In the genomic region with DNA sequence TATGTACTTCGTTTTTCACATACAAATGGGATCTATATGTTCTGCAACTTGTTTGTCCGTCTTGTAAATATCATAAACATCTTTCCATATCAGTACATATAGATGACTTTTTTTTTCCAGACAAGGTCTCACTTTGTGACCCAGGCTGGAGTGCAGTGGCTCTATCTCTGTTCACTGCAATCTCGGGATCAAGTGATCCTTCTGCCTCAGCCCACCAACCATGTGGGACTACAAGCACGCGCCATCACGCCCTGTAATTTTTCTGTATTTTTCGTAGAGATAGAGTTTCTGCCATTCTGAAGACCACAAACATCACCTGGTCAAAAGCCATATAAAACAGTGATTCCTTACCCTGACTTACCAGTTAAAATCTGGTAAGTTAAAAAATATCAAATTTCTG, we compare ENCODE assay signal across 11 cellular contexts. TPM values are rescaled to one million over a fixed set of nuclear protein-coding genes. Genes with fewer than 3 reads are reported as not detected.
DNase-seq lines count a peak whose midpoint lies in the region; ATAC-seq, FAIRE-seq and TF ChIP-seq lines count a peak whose summit lies in the region.
"Had no signal": no experiment of that assay in that cellular context is flagged by ENCODE, and none has a peak within 500 bp of the region (broad histone marks: within the 10 kb centered on the region; RNA-seq: fewer than 3 reads in every experiment).

No MANE protein-coding gene starts in this region.

- H3K4me3 ChIP-seq in HepG2 (replicated peaks in 1 of 3; ENCODE audit: insufficient read depth in 1 of 3, low read depth in 2 of 3, low read length in 3 of 3) (peak overlapping the region; percentile 61 to 85 (median 79)), right lobe of liver (no peak overlapping the region), NT2/D1 (ENCODE audit: insufficient read length, low read depth) (peak overlapping the region; percentile 70), brain microvascular endothelial cell (ENCODE audit: low read depth, low read length) (peak overlapping the region; percentile 72)
- H3K4me3 ChIP-seq: prostate gland had no signal

- DNase-seq in HepG2 (ENCODE audit: low spot score): no peak
- no peak for DNase-seq in right lobe of liver
- no peak for DNase-seq in NT2/D1 (ENCODE audit: low read depth, low spot score)
- no peak for DNase-seq in brain microvascular endothelial cell
- DNase-seq in iPS-NIHi11 (ENCODE audit: low spot score): no peak
- DNase-seq in stimulated activated naive CD4-positive, alpha-beta T cell treated with Interleukin-2 at 50 U/mL for 16 hours (lab: John Stamatoyannopoulos, UW): no peak
- no peak for DNase-seq in omental fat pad (ENCODE audit: low spot score)
- DNase-seq: NCI-H446 had no signal

- peaks cover 19% of the 10 kb centered on the region for H3K4me1 ChIP-seq in HepG2 (ENCODE audit: insufficient read depth, low read length)
- H3K4me1 ChIP-seq in right lobe of liver: peaks cover 0 to 7% (median 2%) of the 10 kb centered on the region in 4 donors
- no peaks in the 10 kb centered on the region for H3K4me1 ChIP-seq in NT2/D1 (ENCODE audit: insufficient read depth, insufficient read length)
- H3K4me1 ChIP-seq: prostate gland had no signal

- CTCF ChIA-PET in HepG2 (lab: Yijun Ruan, JAX; ENCODE audit: low intra/inter-chr PET ratio, low total read pairs): no interaction called here

- TF ChIP-seq RAD21 in HepG2 (CRISPR knock-in tag; IDR thresholded peaks at IDR 0.05): no peak

- ATAC-seq in HepG2 (no peak), right lobe of liver (no peak), GM18909 (IDR thresholded peaks at IDR 0.05; ENCODE audit: poor library complexity, unreplicated experiment) (no peak), omental fat pad (ENCODE audit: low FRiP score) (no peak)

- POLR2A ChIA-PET in HepG2 (lab: Yijun Ruan, JAX): no interaction called here

- BruUV-seq in HepG2 (replicated peaks; lab: Mats Ljungman, UMichigan): no TSS peak

- H3K27ac ChIP-seq in HepG2 (ENCODE audit: extremely low read length, insufficient read depth, low read length): peak overlapping the region; percentile 97
- no peak overlapping the region for H3K27ac ChIP-seq in right lobe of liver
- no peak overlapping the region for H3K27ac ChIP-seq in brain microvascular endothelial cell
- H3K27ac ChIP-seq: prostate gland had no signal

- TF ChIP-seq POLR2A in HepG2 (IDR thresholded peaks at IDR 0.05; ENCODE audit: insufficient read depth in 1 of 2, low read depth in 2 of 2, low read length in 2 of 2) (no peak), right lobe of liver (IDR thresholded peaks at IDR 0.05) (no peak)

- H2AFZ ChIP-seq in HepG2 (ENCODE audit: low read length): no peak overlapping the region

- no peak for FAIRE-seq in HepG2 (lab: Jason Lieb, UNC)
- FAIRE-seq: D721Med had no signal

- TF ChIP-seq EP300 in HepG2 (IDR thresholded peaks at IDR 0.05; ENCODE audit: low read depth in 2 of 2, low read length in 2 of 2) (no peak), HepG2 (CRISPR knock-in tag; IDR thresholded peaks at IDR 0.05; ENCODE audit: borderline replicate concordance) (no peak)

- peaks cover 23% of the 10 kb centered on the region for H4K20me1 ChIP-seq in HepG2 (ENCODE audit: insufficient read depth, low read length)

- in situ Hi-C loops in HepG2 (cut with HindIII; ENCODE audit: extremely low pct_ligation_motif_present, low pct_unique_long_range_greater_than_20kb): no loop called here
- in situ Hi-C loops in brain microvascular endothelial cell (cut with HindIII; ENCODE audit: low pct_ligation_motif_present, low sequenced_read_pairs): no loop called here

- peaks cover 44% of the 10 kb centered on the region for H3K79me2 ChIP-seq in HepG2 (ENCODE audit: insufficient read depth, low read length)

- H3K36me3 ChIP-seq in HepG2 (replicated peaks in 1 of 2; ENCODE audit: control insufficient read depth in 1 of 2, insufficient read depth in 2 of 2, low read length in 2 of 2): peaks cover 0 to 2% of the 10 kb centered on the region in 2 experiments; a peak in 1 of 5 replicates
- no peaks in the 10 kb centered on the region for H3K36me3 ChIP-seq in right lobe of liver
- peaks cover 30% of the 10 kb centered on the region for H3K36me3 ChIP-seq in NT2/D1 (ENCODE audit: insufficient read depth, insufficient read length, low read length)
- peaks cover 20% of the 10 kb centered on the region for H3K36me3 ChIP-seq in brain microvascular endothelial cell (replicated peaks)
- H3K36me3 ChIP-seq: prostate gland had no signal

- H3K9me3 ChIP-seq in HepG2 (ENCODE audit: low read length) (no peaks in the 10 kb centered on the region), right lobe of liver (no peaks in the 10 kb centered on the region), NT2/D1 (ENCODE audit: insufficient read depth, low read length) (no peaks in the 10 kb centered on the region)
- H3K9me3 ChIP-seq: prostate gland had no signal

- no peaks in the 10 kb centered on the region; a peak in 1 of 5 replicates for H3K27me3 ChIP-seq in HepG2 (ENCODE audit: control insufficient read depth in 1 of 2, insufficient read depth in 2 of 2, low read length in 2 of 2)
- no peaks in the 10 kb centered on the region for H3K27me3 ChIP-seq in right lobe of liver
- H3K27me3 ChIP-seq in NT2/D1 (ENCODE audit: insufficient read depth, insufficient read length): no peaks in the 10 kb centered on the region
- no peaks in the 10 kb centered on the region for H3K27me3 ChIP-seq in brain microvascular endothelial cell (replicated peaks)

- intact Hi-C loops in HepG2 (cut with micrococcal nuclease; ENCODE audit: unreplicated experiment) (no loop called here), right lobe of liver (cut with DNase I) (no loop called here)

- H3K9ac ChIP-seq in HepG2 (ENCODE audit: insufficient read depth, low read depth, low read length) (peak overlapping the region; percentile 82), NT2/D1 (ENCODE audit: insufficient read length, low read depth) (no peak overlapping the region)

- 71% methylated on average over 7 of the region's 7 CpGs for WGBS in HepG2 (ENCODE audit: low lambda C conversion rate)
- WGBS in right lobe of liver (ENCODE audit: insufficient coverage, low coverage, low lambda C conversion rate, missing lambda C conversion rate): 67% methylated on average over 7 of the region's 7 CpGs

- TF ChIP-seq CTCF in HepG2 (CRISPR knock-in tag; IDR thresholded peaks at IDR 0.05) (no peak), right lobe of liver (IDR thresholded peaks at IDR 0.05) (no peak), brain microvascular endothelial cell (IDR thresholded peaks at IDR 0.05; ENCODE audit: low read depth, low read length, missing control alignments) (no peak), omental fat pad (IDR thresholded peaks at IDR 0.05) (no peak)

- peak overlapping the region; percentile 94 for H3K4me2 ChIP-seq in HepG2 (ENCODE audit: low read depth, low read length)

TF ChIP-seq in HepG2, 621 proteins besides CTCF, POLR2A, EP300 and RAD21 (continues in another document):
- TF ChIP-seq TCF7 (IDR thresholded peaks at IDR 0.05; ENCODE audit: low read depth): no peak

RNA-seq across cellular contexts. Expression of a gene that starts 37.7 kb away (rescaled TPM):
- total RNA-seq in HepG2 (2016; rRNA removed; fragmentation: Illumina TruSeq; extraction: Trizol): 112 and 183 TPM in 2 replicates
- total RNA-seq in HepG2 (2016; cell fraction: cytosol; rRNA removed; fragmentation: Illumina TruSeq; extraction: Trizol; ENCODE audit: low read depth): 11.4 and 13.0 TPM in 2 replicates
- total RNA-seq in HepG2 (2016; cell fraction: insoluble cytoplasmic fraction; rRNA removed; fragmentation: Illumina TruSeq; extraction: Trizol): 101 and 177 TPM in 2 replicates
- total RNA-seq in HepG2 (2016; cell fraction: membrane; rRNA removed; fragmentation: Illumina TruSeq; extraction: Trizol): 28.5 and 32.6 TPM in 2 replicates
- total RNA-seq in HepG2 (2016; cell fraction: nucleus; rRNA removed; fragmentation: Illumina TruSeq; extraction: Trizol): 112 TPM in 2 replicates
- polyA plus RNA-seq in HepG2 (2011; rRNA removed): 6.8 and 8.1 TPM in 2 replicates
- 3.2 and 5.2 TPM in 2 replicates for polyA plus RNA-seq in HepG2 (2011; cell fraction: cytosol; rRNA removed)
- polyA plus RNA-seq in HepG2 (2011; cell fraction: nucleus; rRNA removed): 6.9 and 7.9 TPM in 2 replicates
- 41.5 and 63.8 TPM in 2 replicates for polyA plus RNA-seq in HepG2 (2012)
- 5.1 and 5.8 TPM in 2 replicates for polyA plus RNA-seq in HepG2 (2016; cell fraction: cytosol; fragmentation: Illumina TruSeq; extraction: Trizol; ENCODE audit: low read depth)
- 185 and 186 TPM in 2 replicates for polyA plus RNA-seq in HepG2 (2016; cell fraction: insoluble cytoplasmic fraction; fragmentation: Illumina TruSeq; extraction: Trizol; ENCODE audit: low read depth)
- polyA plus RNA-seq in HepG2 (2016; cell fraction: membrane; fragmentation: Illumina TruSeq; extraction: Trizol; ENCODE audit: low read depth): 12.7 and 15.0 TPM in 2 replicates
- polyA plus RNA-seq in HepG2 (2016; cell fraction: nucleus; fragmentation: Illumina TruSeq; extraction: Trizol; ENCODE audit: insufficient read depth, low read depth): 74.1 and 83.2 TPM in 2 replicates
- 7.5 and 23.4 TPM in 2 replicates for polyA minus RNA-seq in HepG2 (2011; rRNA and poly(A)+ RNA removed; ENCODE audit: low replicate concordance)
- polyA minus RNA-seq in HepG2 (2011; cell fraction: cytosol; rRNA and poly(A)+ RNA removed): 13.1 and 17.5 TPM in 2 replicates
- polyA minus RNA-seq in HepG2 (2011; cell fraction: nucleus; rRNA and poly(A)+ RNA removed): 70.1 and 89.5 TPM in 2 replicates
- total RNA-seq in right lobe of liver: 10 to 100 TPM; 27.8 to 47.3 (median 39.4) TPM
- total RNA-seq in omental fat pad: 100 to 1,000 TPM in 1 of 4 donors, 10 to 100 TPM in 3; 52.9 to 126 (median 64.1) TPM

Comparison
In these comparisons a context has a peak if more than half of its experiments do, and no peak if none do; other contexts are left out.
1. H3K4me3 ChIP-seq: peak in HepG2 (3 of 3), NT2/D1 (single experiment) and brain microvascular endothelial cell (single experiment); none in right lobe of liver (0 of 3).